ENCODE assay signal across 27 cellular contexts in genomic region chr10:16141499-16141898, GRCh38.
"Had no signal": no experiment of that assay in that cellular context is flagged by ENCODE, and none has a peak within 500 bp of the region (broad histone marks: within the 10 kb centered on the region; RNA-seq: fewer than 3 reads in every experiment).

No MANE protein-coding gene starts in this region.

- H3K9me3 ChIP-seq: gastrocnemius medialis, lower lobe of right lung, mucosa of descending colon had no signal

- H3K4me3 Mint-ChIP-seq: effector memory CD8-positive, alpha-beta T cell; endodermal cell; mesothelial cell of epicardium had no signal

- H3K4me1 ChIP-seq: esophagus squamous epithelium, gastrocnemius medialis, heart right ventricle, left lung, lower lobe of right lung had no signal

- H3K4me3 ChIP-seq: coronary artery, esophagus squamous epithelium, gastrocnemius medialis, heart right ventricle, left lung, lower lobe of right lung, mucosa of descending colon had no signal

- H3K27ac Mint-ChIP-seq: effector memory CD8-positive, alpha-beta T cell; endodermal cell; mesothelial cell of epicardium had no signal

- H3K4me1 Mint-ChIP-seq: endodermal cell, mesothelial cell of epicardium had no signal

- FAIRE-seq: colon, endometrium, islet of Langerhans, keratinocyte had no signal

- DNase-seq: dermis blood vessel endothelial cell; effector CD8-positive, alpha-beta T cell; effector memory CD8-positive, alpha-beta T cell; endodermal cell; erythroblast; esophagus squamous epithelium; foreskin fibroblast; foreskin melanocyte; gastrocnemius medialis; glutamatergic neuron; head of caudate nucleus; heart right ventricle; hippocampal formation; left cardiac atrium; left lung; left ventricle myocardium superior; lower lobe of right lung; mesenchymal stem cell; mucosa of descending colon had no signal

- H3K36me3 Mint-ChIP-seq: mesothelial cell of epicardium had no signal

- H3K27me3 ChIP-seq: esophagus squamous epithelium, gastrocnemius medialis, heart right ventricle, left lung had no signal

- H3K27ac ChIP-seq: coronary artery, epithelial cell of prostate, esophagus squamous epithelium, gastrocnemius medialis, heart right ventricle, left lung, lower lobe of right lung had no signal

- ATAC-seq: effector memory CD8-positive, alpha-beta T cell; esophagus mucosa; gastrocnemius medialis; heart right ventricle; left cardiac atrium; left lung; left ventricle myocardium superior; lower lobe of right lung; mucosa of descending colon had no signal

- H3K36me3 ChIP-seq: esophagus squamous epithelium, gastrocnemius medialis, heart right ventricle, left lung, lower lobe of right lung had no signal
